Comparison of ENCODE assay signal across 27 cellular contexts in genomic region chr9:22041329-22041728, GRCh38. TPM values are rescaled to one million over a fixed set of nuclear protein-coding genes. Genes with fewer than 3 reads are reported as not detected.
DNase-seq lines count a peak whose midpoint lies in the region; ATAC-seq and TF ChIP-seq lines count a peak whose summit lies in the region.
"Had no signal": no experiment of that assay in that cellular context is flagged by ENCODE, and none has a peak within 500 bp of the region (broad histone marks: within the 10 kb centered on the region; RNA-seq: fewer than 3 reads in every experiment).

No MANE protein-coding gene starts in this region.

- CTCF ChIA-PET in mammary epithelial cell (lab: Charles Lee; ENCODE audit: low non-redundant PET): interaction anchor here (0.5 to 1.2 kb wide), 3 partner anchors 33 to 203 kb away, joined by 3 read pairs; partner anchors contain the start of gene CDKN2B

- H3K36me3 Mint-ChIP-seq in osteocyte (ENCODE audit: unreplicated experiment): no peaks in the 10 kb centered on the region
- H3K36me3 Mint-ChIP-seq in type B pancreatic cell: no peaks in the 10 kb centered on the region
- H3K36me3 Mint-ChIP-seq: memory B cell; naive thymus-derived CD4-positive, alpha-beta T cell had no signal

- H3K36me3 ChIP-seq in mammary epithelial cell (ENCODE audit: insufficient read depth, low read length) (no peaks in the 10 kb centered on the region), breast epithelium (no peaks in the 10 kb centered on the region), esophagus squamous epithelium (no peaks in the 10 kb centered on the region)
- H3K36me3 ChIP-seq: cardiac muscle cell, heart right ventricle, right atrium auricular region, stomach, upper lobe of right lung had no signal

- H3K27ac Mint-ChIP-seq in osteocyte (ENCODE audit: unreplicated experiment): peak overlapping the region; percentile 77
- H3K27ac Mint-ChIP-seq in type B pancreatic cell: peak overlapping the region; percentile 96
- H3K27ac Mint-ChIP-seq: activated T-cell treated with anti-CD3 and anti-CD28 coated beads, Interleukin-2, amount 50 U/mL, for 24 hours; CD4-positive, alpha-beta T cell; IgD-negative memory B cell; memory B cell; naive thymus-derived CD4-positive, alpha-beta T cell had no signal

- H3K9me3 Mint-ChIP-seq in osteocyte (ENCODE audit: unreplicated experiment) (no peaks in the 10 kb centered on the region), type B pancreatic cell (no peaks in the 10 kb centered on the region)
- H3K9me3 Mint-ChIP-seq: activated T-cell treated with anti-CD3 and anti-CD28 coated beads, Interleukin-2, amount 50 U/mL, for 24 hours; CD4-positive, alpha-beta T cell; GM23338; IgD-negative memory B cell; memory B cell; naive thymus-derived CD4-positive, alpha-beta T cell; T-helper 1 cell treated with Interleukin-12 subunit alpha and Interleukin-12 subunit beta and Interleukin-4 antibody, amounts not matched to agents 30 μg/mL and 1 μg/mL, for 36 hours had no signal

- H3K27me3 Mint-ChIP-seq in osteocyte (ENCODE audit: unreplicated experiment) (no peaks in the 10 kb centered on the region), type B pancreatic cell (no peaks in the 10 kb centered on the region)
- H3K27me3 Mint-ChIP-seq: CD4-positive, alpha-beta T cell; IgD-negative memory B cell; memory B cell had no signal

- intact Hi-C loops in mammary epithelial cell (cut with micrococcal nuclease) (loop anchor here (2.0 kb wide), 1 partner anchor 77 kb away; no protein-coding TSS in a partner anchor), breast epithelium (cut with DNase I; ENCODE audit: low total_unique reads) (no loop called here), esophagus squamous epithelium (cut with DNase I) (no loop called here)

- in situ Hi-C loops in mammary epithelial cell (cut with MboI; ENCODE audit: low sequenced_read_pairs in 2 of 2): loop anchor here in 1 of 2 donors (10.0 kb wide), 1 partner anchor 63 kb away; no protein-coding TSS in a partner anchor

- H3K9ac ChIP-seq in mammary epithelial cell (ENCODE audit: insufficient read depth, low read length): peak overlapping the region; percentile 29

- peaks cover 30% of the 10 kb centered on the region for H3K4me1 Mint-ChIP-seq in osteocyte (ENCODE audit: unreplicated experiment)
- no peaks in the 10 kb centered on the region for H3K4me1 Mint-ChIP-seq in type B pancreatic cell (ENCODE audit: unreplicated experiment)
- H3K4me1 Mint-ChIP-seq: IgD-negative memory B cell, memory B cell had no signal

- TF ChIP-seq CTCF in mammary epithelial cell (conservative IDR thresholded peaks at IDR 0.05 in 1 of 2, IDR thresholded peaks at IDR 0.05 in 1 of 2; ENCODE audit: extremely low read depth in 1 of 2, insufficient read depth in 1 of 2, low read depth in 1 of 2, low read length in 2 of 2) (no peak), breast epithelium (IDR thresholded peaks at IDR 0.05) (no peak), esophagus squamous epithelium (IDR thresholded peaks at IDR 0.05) (no peak), osteocyte (IDR thresholded peaks at IDR 0.05) (no peak), type B pancreatic cell (conservative IDR thresholded peaks at IDR 0.05) (no peak)

- H3K4me2 ChIP-seq in mammary epithelial cell (ENCODE audit: insufficient read depth, low read depth, low read length): peak overlapping the region; percentile 26
- H3K4me2 ChIP-seq: GM23338 had no signal

- TF ChIP-seq POLR2A in breast epithelium (IDR thresholded peaks at IDR 0.05) (no peak), esophagus squamous epithelium (IDR thresholded peaks at IDR 0.05) (no peak)

- no peaks in the 10 kb centered on the region for H3K27me3 ChIP-seq in mammary epithelial cell (ENCODE audit: insufficient read depth, low read length)
- H3K27me3 ChIP-seq in breast epithelium: no peaks in the 10 kb centered on the region
- no peaks in the 10 kb centered on the region for H3K27me3 ChIP-seq in esophagus squamous epithelium
- H3K27me3 ChIP-seq: heart right ventricle, right atrium auricular region, stomach, upper lobe of right lung had no signal

- no peak overlapping the region for H2AFZ ChIP-seq in mammary epithelial cell (ENCODE audit: low read depth, low read length)
- H2AFZ ChIP-seq: GM23338 had no signal

- no peaks in the 10 kb centered on the region for H4K20me1 ChIP-seq in mammary epithelial cell (ENCODE audit: insufficient read depth, low read length)

- BruUV-seq in mammary epithelial cell (replicated peaks; lab: Mats Ljungman, UMichigan): no TSS peak

- no peak for DNase-seq in mammary epithelial cell
- no peak for DNase-seq in breast epithelium (ENCODE audit: low spot score in 2 of 2)
- no peak for DNase-seq in esophagus squamous epithelium (lab: John Stamatoyannopoulos, UW)
- DNase-seq in osteocyte (ENCODE audit: extremely low spot score, unreplicated experiment): no peak
- DNase-seq in type B pancreatic cell (ENCODE audit: extremely low spot score, unreplicated experiment): no peak
- no peak for DNase-seq in activated CD4-positive, alpha-beta T cell treated with anti-CD3 and anti-CD28 coated beads, Interleukin-2, amount 50 U/mL, for 4 hours
- DNase-seq in OCI-M1 (lab: John Stamatoyannopoulos, UW): no peak
- DNase-seq: 8988T; activated T-cell treated with anti-CD3 and anti-CD28 coated beads, Interleukin-2, amount 50 U/mL, for 24 hours; CD4-positive, alpha-beta T cell; dermis blood vessel endothelial cell; DMS 273 treated with DMSO at 0.1 percent for 48 hours; heart right ventricle; left cardiac atrium; naive thymus-derived CD4-positive, alpha-beta T cell; NCI-H1436; upper lobe of right lung had no signal

- H3K9me3 ChIP-seq in mammary epithelial cell (replicated peaks; ENCODE audit: insufficient read depth, low read length) (no peaks in the 10 kb centered on the region), breast epithelium (no peaks in the 10 kb centered on the region), esophagus squamous epithelium (no peaks in the 10 kb centered on the region)
- H3K9me3 ChIP-seq: heart right ventricle, right atrium auricular region, stomach, upper lobe of right lung had no signal

- H3K4me3 Mint-ChIP-seq in osteocyte (ENCODE audit: unreplicated experiment) (no peak overlapping the region), type B pancreatic cell (no peak overlapping the region)
- H3K4me3 Mint-ChIP-seq: activated T-cell treated with anti-CD3 and anti-CD28 coated beads, Interleukin-2, amount 50 U/mL, for 24 hours; CD4-positive, alpha-beta T cell; GM23338; IgD-negative memory B cell; memory B cell had no signal

- WGBS in mammary epithelial cell (ENCODE audit: low coverage, missing lambda C conversion rate): 100% methylated on average over 1 of the region's 1 CpG
- WGBS in esophagus squamous epithelium, 2 donors: 87 to 90% methylated on average over 1 of the region's 1 CpG

- H3K79me2 ChIP-seq in mammary epithelial cell (ENCODE audit: insufficient read depth, low read length): no peaks in the 10 kb centered on the region

- no peak for ATAC-seq in GM18511 (IDR thresholded peaks at IDR 0.05; ENCODE audit: unreplicated experiment)
- ATAC-seq: heart right ventricle; left cardiac atrium; naive thymus-derived CD4-positive, alpha-beta T cell had no signal

- H3K4me1 ChIP-seq in mammary epithelial cell (ENCODE audit: insufficient read depth, low read length): peaks cover 66% of the 10 kb centered on the region
- no peaks in the 10 kb centered on the region for H3K4me1 ChIP-seq in breast epithelium
- peaks cover 0 to 69% (median 19%) of the 10 kb centered on the region in 3 donors for H3K4me1 ChIP-seq in esophagus squamous epithelium
- H3K4me1 ChIP-seq: right atrium auricular region had no signal

- dilution Hi-C loops in mammary epithelial cell (cut with HindIII; ENCODE audit: low sequenced_read_pairs): loop anchor here (5.0 to 25.0 kb wide), 2 partner anchors 34 to 196 kb away; partner anchors contain the start of gene CDKN2B

- peak overlapping the region; percentile 77 for H3K27ac ChIP-seq in mammary epithelial cell (ENCODE audit: insufficient read depth, low read depth, low read length)
- H3K27ac ChIP-seq in breast epithelium: peak overlapping the region in 1 of 2 donors; percentile 56
- H3K27ac ChIP-seq in esophagus squamous epithelium: peak overlapping the region in 3 of 4 donors; percentile 49 to 83 (median 78)
- H3K27ac ChIP-seq: cardiac muscle cell, heart right ventricle, right atrium auricular region, stomach, upper lobe of right lung had no signal

- H3K4me3 ChIP-seq in mammary epithelial cell (replicated peaks in 1 of 3; ENCODE audit: insufficient read depth in 1 of 3, low read depth in 2 of 3, low read length in 3 of 3) (no peak overlapping the region), breast epithelium (no peak overlapping the region), esophagus squamous epithelium (no peak overlapping the region)
- H3K4me3 ChIP-seq: cardiac muscle cell, GM23338, heart right ventricle, right atrium auricular region, stomach, upper lobe of right lung had no signal

RNA-seq across cellular contexts. Expression of gene CDKN2B, which starts 32.2 kb away (rescaled TPM):
- total RNA-seq in mammary epithelial cell: 10 to 100 TPM; 27.6 to 50.0 TPM
- polyA plus RNA-seq in mammary epithelial cell: 23.5 TPM
- 14.1 TPM for polyA minus RNA-seq in mammary epithelial cell
- 10 to 100 TPM in 2 of 3 donors, 1 to 10 TPM in 1; 7.3 to 70.1 (median 18.4) TPM for total RNA-seq in breast epithelium
- total RNA-seq in esophagus squamous epithelium: 100 to 1,000 TPM in 2 of 4 donors, 10 to 100 TPM in 2; 41.6 to 150 (median 87.6) TPM
- 22.9 and 23.3 TPM in 2 replicates for total RNA-seq in osteocyte
- 18.4 and 64.0 TPM in 2 replicates for total RNA-seq in type B pancreatic cell (ENCODE audit: low replicate concordance)
- total RNA-seq: CD4-positive, alpha-beta T cell; MCF 10A; NCI-H460 had no signal
- polyA plus RNA-seq: naive thymus-derived CD4-positive, alpha-beta T cell had no signal

RNA-seq across cellular contexts. Expression of gene CDKN2B-AS1, which starts 46.7 kb away (rescaled TPM):
- total RNA-seq in mammary epithelial cell: 1 to 10 TPM; 1.8 to 2.3 TPM
- polyA plus RNA-seq in mammary epithelial cell: 0.75 TPM
- polyA minus RNA-seq in mammary epithelial cell: 13.6 TPM
- 1 to 10 TPM; 1.3 to 4.6 (median 3.2) TPM for total RNA-seq in breast epithelium
- total RNA-seq in esophagus squamous epithelium: 1 to 10 TPM in 2 of 4 donors, under 1 TPM in 2; 0.48 to 1.7 (median 0.80) TPM
- total RNA-seq in osteocyte: 4.0 and 5.2 TPM in 2 replicates
- 0.58 and 1.5 TPM in 2 replicates for total RNA-seq in type B pancreatic cell (ENCODE audit: low replicate concordance)
- total RNA-seq: cardiac muscle cell, MCF 10A, NCI-H460, right atrium auricular region had no signal
- polyA plus RNA-seq: cardiac muscle cell; GM23338; heart right ventricle; IgD-negative memory B cell; naive thymus-derived CD4-positive, alpha-beta T cell had no signal

RNA-seq across cellular contexts. Expression of gene CDKN2A, which starts 47.1 kb away (rescaled TPM):
- 10 to 100 TPM; 26.5 to 34.1 TPM for total RNA-seq in mammary epithelial cell
- 50.7 TPM for polyA plus RNA-seq in mammary epithelial cell
- polyA minus RNA-seq in mammary epithelial cell: 2.9 TPM
- 10 to 100 TPM in 1 of 3 donors, 1 to 10 TPM in 1, under 1 TPM in 1; 0.80 to 19.3 (median 3.5) TPM for total RNA-seq in breast epithelium
- 10 to 100 TPM in 1 of 4 donors, 1 to 10 TPM in 3; 1.5 to 20.2 (median 7.1) TPM for total RNA-seq in esophagus squamous epithelium
- 14.3 and 16.0 TPM in 2 replicates for total RNA-seq in osteocyte
- total RNA-seq in type B pancreatic cell (ENCODE audit: low replicate concordance): 1.8 and 9.0 TPM in 2 replicates
- total RNA-seq: MCF 10A, NCI-H460 had no signal
- polyA plus RNA-seq: cardiac muscle cell had no signal
